ENCODE assay signal across 8 cellular contexts in the genomic region with DNA sequence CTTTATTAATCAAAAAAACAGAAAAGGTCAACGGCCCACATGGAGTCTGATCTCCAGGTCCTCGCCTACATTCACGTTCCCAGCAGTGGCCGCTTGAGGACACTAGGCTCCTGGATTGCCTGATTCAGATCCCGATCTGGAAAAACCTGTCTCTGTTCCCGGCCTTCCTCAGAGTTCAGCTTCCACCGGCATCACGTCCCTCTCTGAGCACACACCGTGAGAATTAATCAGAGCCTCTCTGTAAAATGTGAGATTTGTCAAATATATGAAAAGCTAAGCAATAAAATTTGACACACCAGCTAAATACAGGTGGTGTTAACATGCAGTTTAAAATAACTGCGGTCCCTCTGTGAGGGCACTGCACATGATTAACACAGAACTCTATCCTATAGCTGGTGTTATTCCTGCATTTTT.
DNase-seq lines count a peak whose midpoint lies in the region; ATAC-seq lines count a peak whose summit lies in the region.

No MANE protein-coding gene starts in this region.

- peaks cover 62% of the 10 kb centered on the region for H3K4me1 ChIP-seq in rectal smooth muscle tissue (ENCODE audit: control insufficient read depth, insufficient read depth, low read length)
- H3K4me1 ChIP-seq in CD8-positive, alpha-beta memory T cell (ENCODE audit: insufficient read depth, low read length) = no peaks in the 10 kb centered on the region

- H3K27ac Mint-ChIP-seq in CD8-positive, alpha-beta memory T cell = no peak overlapping the region

- intact Hi-C loops in Right ventricle myocardium inferior (cut with DNase I) = loop anchor here (2.0 kb wide), 1 partner anchor 81 kb away; no protein-coding TSS in a partner anchor

- H3K9me3 ChIP-seq in SK-N-MC (ENCODE audit: low read depth, low read length) = no peaks in the 10 kb centered on the region
- H3K9me3 ChIP-seq in CD8-positive, alpha-beta memory T cell (ENCODE audit: low read length) = no peaks in the 10 kb centered on the region

- peaks cover 0 to 3% (median 0%) of the 10 kb centered on the region in 3 donors for H3K4me1 Mint-ChIP-seq in CD8-positive, alpha-beta memory T cell

- H3K4me3 ChIP-seq in SK-N-MC (no peak overlapping the region), rectal smooth muscle tissue (ENCODE audit: low read length) (no peak overlapping the region)
- no peak overlapping the region for H3K4me3 ChIP-seq in CD8-positive, alpha-beta memory T cell (ENCODE audit: low read length)

- POLR2A ChIA-PET in CD8-positive, alpha-beta memory T cell (lab: Charles Lee) = no interaction called here

- no peaks in the 10 kb centered on the region for H3K36me3 Mint-ChIP-seq in CD8-positive, alpha-beta memory T cell

- H3K9ac ChIP-seq in SK-N-MC (ENCODE audit: insufficient read length) (no peak overlapping the region), rectal smooth muscle tissue (ENCODE audit: low read length) (no peak overlapping the region)

- H3K27me3 ChIP-seq in rectal smooth muscle tissue (ENCODE audit: control insufficient read depth, insufficient read depth, low read length) = no peaks in the 10 kb centered on the region
- H3K27me3 ChIP-seq in CD8-positive, alpha-beta memory T cell (ENCODE audit: insufficient read depth, low read length, poor library complexity, severe bottlenecking) = no peaks in the 10 kb centered on the region

- 0 out of 2 replicates have a peak overlapping the region, but pooled peaks have one; percentile 10 for H3K27ac ChIP-seq in SK-N-MC
- H3K27ac ChIP-seq in rectal smooth muscle tissue (ENCODE audit: low read depth, low read length) = peak overlapping the region; percentile 98
- H3K27ac ChIP-seq in CD8-positive, alpha-beta memory T cell (ENCODE audit: low read depth, low read length) = no peak overlapping the region

- H3K36me3 ChIP-seq in SK-N-MC (ENCODE audit: insufficient read depth, low read length) (no peaks in the 10 kb centered on the region), rectal smooth muscle tissue (ENCODE audit: control insufficient read depth, insufficient read depth, low read length) (no peaks in the 10 kb centered on the region)
- no peaks in the 10 kb centered on the region for H3K36me3 ChIP-seq in CD8-positive, alpha-beta memory T cell (ENCODE audit: insufficient read depth, low read length)

- peak; percentile 73 for ATAC-seq in Right ventricle myocardium inferior

- H3K4me3 Mint-ChIP-seq in CD8-positive, alpha-beta memory T cell = no peak overlapping the region

- H3K9me3 Mint-ChIP-seq in CD8-positive, alpha-beta memory T cell = peaks cover 0 to 2% (median 0%) of the 10 kb centered on the region in 5 donors

- H3K27me3 Mint-ChIP-seq in CD8-positive, alpha-beta memory T cell = no peaks in the 10 kb centered on the region

- DNase-seq in EL = peak; percentile 73
- DNase-seq in SK-N-MC (ENCODE audit: low read depth, low spot score) = no peak
- DNase-seq in Right ventricle myocardium inferior (ENCODE audit: missing footprints) = peak; percentile 64
- DNase-seq in CD8-positive, alpha-beta memory T cell = no peak
- no peak for DNase-seq in stimulated activated naive CD4-positive, alpha-beta T cell (lab: John Stamatoyannopoulos, UW)
- DNase-seq in anterior cingulate cortex (lab: John Stamatoyannopoulos, UW) = no peak
- DNase-seq in stimulated activated CD4-positive, alpha-beta T cell treated with anti-CD3 and anti-CD28 coated beads, Interleukin-2, amount 100 ng/mL, for 24 hours = no peak

- CTCF ChIA-PET in CD8-positive, alpha-beta memory T cell (lab: Charles Lee) = interaction anchor here (1.1 kb wide), 1 partner anchor 20 kb away, joined by 4 read pairs; no protein-coding TSS in a partner anchor

Comparison
In these comparisons a context has a peak if more than half of its experiments do, and no peak if none do; other contexts are left out.
1. DNase-seq: peak in EL (single experiment) and Right ventricle myocardium inferior (single experiment); none in SK-N-MC (single experiment), CD8-positive, alpha-beta memory T cell (0 of 5), stimulated activated naive CD4-positive, alpha-beta T cell (0 of 6), anterior cingulate cortex (0 of 58) and stimulated activated CD4-positive, alpha-beta T cell treated with anti-CD3 and anti-CD28 coated beads, Interleukin-2, amount 100 ng/mL, for 24 hours (0 of 2).